21 cellular contexts compared by ENCODE assay signal in genomic region chr13:28652002-28652401, GRCh38.
"Had no signal": no experiment of that assay in that cellular context is flagged by ENCODE, and none has a peak within 500 bp of the region (broad histone marks: within the 10 kb centered on the region; RNA-seq: fewer than 3 reads in every experiment).

No MANE protein-coding gene starts in this region.

- H3K27ac ChIP-seq: body of pancreas, colonic mucosa, suprapubic skin had no signal

- H3K27me3 ChIP-seq: body of pancreas, colonic mucosa, suprapubic skin had no signal

- H3K36me3 ChIP-seq: colonic mucosa, suprapubic skin had no signal

- H3K4me3 ChIP-seq: body of pancreas, colonic mucosa, suprapubic skin had no signal

- H3K4me1 ChIP-seq: body of pancreas, colonic mucosa, suprapubic skin had no signal

- DNase-seq: activated CD4-positive, alpha-beta memory T cell treated with anti-CD3 and anti-CD28 coated beads for 36 hours; activated naive CD4-positive, alpha-beta T cell; activated T-cell treated with anti-CD3 and anti-CD28 coated beads, Interleukin-2, amount 50 U/mL, for 72 hours; amygdala; body of pancreas; central memory CD4-positive, alpha-beta T cell; colonic mucosa; effector CD8-positive, alpha-beta T cell; foreskin fibroblast; glutamatergic neuron; mesenchymal stem cell; nucleus accumbens; posterior cingulate gyrus; stimulated activated CD4-positive, alpha-beta T cell treated with anti-CD3 and anti-CD28 coated beads, Interleukin-15, amount 100 ng/mL, for 24 hours; stimulated activated CD4-positive, alpha-beta T cell treated with anti-CD3 and anti-CD28 coated beads, Interleukin-4, amount 100 ng/mL, for 1 hour; stimulated activated naive CD4-positive, alpha-beta T cell; SW 1271 had no signal

- H3K9me3 Mint-ChIP-seq: activated CD4-positive, alpha-beta memory T cell treated with anti-CD3 and anti-CD28 coated beads for 36 hours; activated T-cell treated with anti-CD3 and anti-CD28 coated beads, Interleukin-2, amount 50 U/mL, for 72 hours; natural killer cell treated with Interleukin-12 subunit alpha and Interleukin-12 subunit beta and Interleukin-15 and Interleukin-18, amount 100 ng/mL, for 72 hours; type B pancreatic cell had no signal

- H3K27me3 Mint-ChIP-seq: activated CD4-positive, alpha-beta memory T cell treated with anti-CD3 and anti-CD28 coated beads for 36 hours; natural killer cell treated with Interleukin-12 subunit alpha and Interleukin-12 subunit beta and Interleukin-15 and Interleukin-18, amount 100 ng/mL, for 72 hours; type B pancreatic cell had no signal

- H3K9me3 ChIP-seq: body of pancreas, colonic mucosa, suprapubic skin had no signal

- H3K4me3 Mint-ChIP-seq: activated CD4-positive, alpha-beta memory T cell treated with anti-CD3 and anti-CD28 coated beads for 36 hours; activated T-cell treated with anti-CD3 and anti-CD28 coated beads, Interleukin-2, amount 50 U/mL, for 72 hours; natural killer cell treated with Interleukin-12 subunit alpha and Interleukin-12 subunit beta and Interleukin-15 and Interleukin-18, amount 100 ng/mL, for 72 hours; type B pancreatic cell had no signal

- H3K27ac Mint-ChIP-seq: activated CD4-positive, alpha-beta memory T cell treated with anti-CD3 and anti-CD28 coated beads for 36 hours; natural killer cell treated with Interleukin-12 subunit alpha and Interleukin-12 subunit beta and Interleukin-15 and Interleukin-18, amount 100 ng/mL, for 72 hours; type B pancreatic cell had no signal

- ATAC-seq: activated CD4-positive, CD25-positive, alpha-beta regulatory T cell treated with anti-CD3 and anti-CD28 coated beads, Interleukin-2, amount 50 U/mL, for 24 hours; body of pancreas; natural killer cell treated with Interleukin-12 subunit alpha and Interleukin-12 subunit beta and Interleukin-15 and Interleukin-18, amount 100 ng/mL, for 72 hours had no signal
